9 cellular contexts compared by ENCODE assay signal in genomic region chr1:202105571-202106339, GRCh38. TPM values are rescaled to one million over a fixed set of nuclear protein-coding genes. Genes with fewer than 3 reads are reported as not detected.
DNase-seq lines count a peak whose midpoint lies in the region; ATAC-seq and TF ChIP-seq lines count a peak whose summit lies in the region.
"Had no signal": no experiment of that assay in that cellular context is flagged by ENCODE, and none has a peak within 500 bp of the region (broad histone marks: within the 10 kb centered on the region; RNA-seq: fewer than 3 reads in every experiment).

No MANE protein-coding gene starts in this region.

- TF ChIP-seq CTCF in chondrocyte (IDR thresholded peaks at IDR 0.05) (no peak), tibial artery (IDR thresholded peaks at IDR 0.05) (no peak)

- no peaks in the 10 kb centered on the region for H3K27me3 ChIP-seq in naive thymus-derived CD4-positive, alpha-beta T cell (ENCODE audit: control insufficient read depth in 2 of 2, insufficient read depth in 2 of 2, low read length in 2 of 2)
- no peaks in the 10 kb centered on the region for H3K27me3 ChIP-seq in tibial artery

- H3K9me3 Mint-ChIP-seq in chondrocyte (ENCODE audit: low read depth), result no peaks in the 10 kb centered on the region
- no peaks in the 10 kb centered on the region for H3K9me3 Mint-ChIP-seq in naive thymus-derived CD4-positive, alpha-beta T cell

- H3K27ac Mint-ChIP-seq in chondrocyte (ENCODE audit: unreplicated experiment), result peak overlapping the region; percentile 83
- H3K27ac Mint-ChIP-seq in naive thymus-derived CD4-positive, alpha-beta T cell, result no peak overlapping the region

- H3K4me3 Mint-ChIP-seq in chondrocyte (ENCODE audit: unreplicated experiment), result no peak overlapping the region
- H3K4me3 Mint-ChIP-seq in naive thymus-derived CD4-positive, alpha-beta T cell, result no peak overlapping the region

- no peak overlapping the region for H3K4me3 ChIP-seq in naive thymus-derived CD4-positive, alpha-beta T cell (ENCODE audit: low read length)
- no peak overlapping the region for H3K4me3 ChIP-seq in tibial artery

- CTCF ChIA-PET in naive thymus-derived CD4-positive, alpha-beta T cell (lab: Charles Lee), result no interaction called here

- H3K4me1 Mint-ChIP-seq in chondrocyte (ENCODE audit: low read depth), result peaks cover 14% of the 10 kb centered on the region
- H3K4me1 Mint-ChIP-seq in naive thymus-derived CD4-positive, alpha-beta T cell, result no peaks in the 10 kb centered on the region

- H3K9me3 ChIP-seq in naive thymus-derived CD4-positive, alpha-beta T cell (ENCODE audit: control insufficient read depth in 2 of 3, low read length in 3 of 3), result no peaks in the 10 kb centered on the region
- no peaks in the 10 kb centered on the region for H3K9me3 ChIP-seq in tibial artery

- no peaks in the 10 kb centered on the region for H3K36me3 ChIP-seq in naive thymus-derived CD4-positive, alpha-beta T cell (ENCODE audit: control insufficient read depth in 2 of 3, insufficient read depth in 3 of 3, low read length in 3 of 3)
- H3K36me3 ChIP-seq in tibial artery, result no peaks in the 10 kb centered on the region

- peak; percentile 91 for ATAC-seq in naive thymus-derived CD4-positive, alpha-beta T cell
- ATAC-seq in stimulated activated naive CD8-positive, alpha-beta T cell treated with anti-CD3 and anti-CD28 coated beads, Interleukin-15, Interleukin-2, amounts not matched to agents 100 U/mL and 50 U/mL, for 24 hours, result no peak
- ATAC-seq in GM21723 (IDR thresholded peaks at IDR 0.05; ENCODE audit: unreplicated experiment), result no peak

- H3K27me3 Mint-ChIP-seq in chondrocyte (ENCODE audit: low read depth), result no peaks in the 10 kb centered on the region
- peaks cover 0 to 7% (median 0%) of the 10 kb centered on the region in 5 donors for H3K27me3 Mint-ChIP-seq in naive thymus-derived CD4-positive, alpha-beta T cell

- H3K36me3 Mint-ChIP-seq in chondrocyte (ENCODE audit: low read depth), result no peaks in the 10 kb centered on the region
- no peaks in the 10 kb centered on the region for H3K36me3 Mint-ChIP-seq in naive thymus-derived CD4-positive, alpha-beta T cell

- intact Hi-C loops in naive thymus-derived CD4-positive, alpha-beta T cell (cut with micrococcal nuclease), result no loop called here
- intact Hi-C loops in tibial artery (cut with DNase I; ENCODE audit: low total_unique reads), result loop anchor here (10.0 kb wide), 1 partner anchor 51 kb away; no protein-coding TSS in a partner anchor

- peak; percentile 28 for DNase-seq in H4 (ENCODE audit: low spot score)
- peak; percentile 68 for DNase-seq in NCI-H510A (lab: John Stamatoyannopoulos, UW)
- DNase-seq in chondrocyte (ENCODE audit: low spot score), result no peak
- DNase-seq in naive thymus-derived CD4-positive, alpha-beta T cell, result no peak
- DNase-seq in tibial artery, result no peak
- DNase-seq in stimulated activated naive CD8-positive, alpha-beta T cell treated with anti-CD3 and anti-CD28 coated beads, Interleukin-15, Interleukin-2, amounts not matched to agents 100 U/mL and 50 U/mL, for 24 hours, result no peak
- no peak for DNase-seq in T-helper 2 cell

- H3K27ac ChIP-seq in naive thymus-derived CD4-positive, alpha-beta T cell (ENCODE audit: low read depth, low read length), result no peak overlapping the region
- H3K27ac ChIP-seq in tibial artery, result no peak overlapping the region

- POLR2A ChIA-PET in naive thymus-derived CD4-positive, alpha-beta T cell (lab: Charles Lee), result no interaction called here

- H3K4me1 ChIP-seq in naive thymus-derived CD4-positive, alpha-beta T cell (ENCODE audit: control insufficient read depth in 2 of 2, insufficient read depth in 2 of 2, low read length in 2 of 2), result no peaks in the 10 kb centered on the region
- peaks cover 0 to 7% (median 0%) of the 10 kb centered on the region in 4 donors for H3K4me1 ChIP-seq in tibial artery

RNA-seq across cellular contexts. Expression of gene GPR37L1, which starts 17.0 kb away (rescaled TPM):
- total RNA-seq in H4 (2014; rRNA removed; shearing (Covaris generic)), result 0.02 TPM in 1 of 2 replicates, not detected in the other
- not detected in 3 replicates for total RNA-seq in chondrocyte
- not detected for total RNA-seq in naive thymus-derived CD4-positive, alpha-beta T cell
- polyA plus RNA-seq in naive thymus-derived CD4-positive, alpha-beta T cell, result under 1 TPM; 0.02 to 0.09 TPM
- total RNA-seq: T-helper 2 cell treated with Interferon-gamma antibody and Interleukin-4, amounts not matched to agents 100 ng/mL and 5 ng/mL, for 36 hours had no signal

RNA-seq across cellular contexts. Expression of gene ARL8A, which starts 38.8 kb away (rescaled TPM):
- total RNA-seq in H4 (2014; rRNA removed; shearing (Covaris generic)), result 19.4 and 21.6 TPM in 2 replicates
- 73.9 to 95.1 TPM (median 95.1 TPM) in 3 replicates for total RNA-seq in chondrocyte
- total RNA-seq in naive thymus-derived CD4-positive, alpha-beta T cell, result 10 to 100 TPM; 38.2 to 99.4 (median 54.3) TPM
- polyA plus RNA-seq in naive thymus-derived CD4-positive, alpha-beta T cell, result 1 to 10 TPM; 5.5 to 6.3 TPM

RNA-seq across cellular contexts. Expression of gene PTPN7, which starts 54.6 kb away (rescaled TPM):
- total RNA-seq in H4 (2014; rRNA removed; shearing (Covaris generic)), result 0.12 TPM in 2 replicates
- not detected in 3 replicates for total RNA-seq in chondrocyte
- total RNA-seq in naive thymus-derived CD4-positive, alpha-beta T cell, result 100 to 1,000 TPM in 2 of 5 experiments, 10 to 100 TPM in 3; 43.2 to 258 (median 97.0) TPM
- polyA plus RNA-seq in naive thymus-derived CD4-positive, alpha-beta T cell, result 10 to 100 TPM; 40.4 to 78.6 TPM

Comparison
In these comparisons a context has a peak if more than half of its experiments do, and no peak if none do; other contexts are left out.
1. DNase-seq: peak in H4 (single experiment) and NCI-H510A (single experiment); none in chondrocyte (single experiment), naive thymus-derived CD4-positive, alpha-beta T cell (0 of 9), tibial artery (0 of 2), stimulated activated naive CD8-positive, alpha-beta T cell treated with anti-CD3 and anti-CD28 coated beads, Interleukin-15, Interleukin-2, amounts not matched to agents 100 U/mL and 50 U/mL, for 24 hours (single experiment) and T-helper 2 cell (0 of 5).
2. RNA of gene PTPN7, which starts 54.6 kb away (total RNA-seq): 43.2 to 258 TPM in naive thymus-derived CD4-positive, alpha-beta T cell; 0.12 TPM in H4 and not detected in chondrocyte; every median in the first group is over 10 times any median in the second.